ENCODE assay signal across 7 cellular contexts in genomic region chr17:59792458-59792823, GRCh38.
DNase-seq lines count a peak whose midpoint lies in the region; ATAC-seq, FAIRE-seq and TF ChIP-seq lines count a peak whose summit lies in the region.
"Not testable (repeated sequence)": the region's sequence is repeated elsewhere in the genome, so short reads cannot be mapped to it uniquely, and the experiment has no call there.

No MANE protein-coding gene starts in this region.

- not testable (repeated sequence) for H3K9me2 ChIP-seq in GM23338 (ENCODE audit: insufficient read depth)

- H3K36me3 ChIP-seq in GM23338 (ENCODE audit: insufficient read depth); HepG2 (replicated peaks in 1 of 2; ENCODE audit: control insufficient read depth in 1 of 2, insufficient read depth in 2 of 2, low read length in 2 of 2): not testable (repeated sequence)
- peaks cover 17% of the 10 kb centered on the region for H3K36me3 ChIP-seq in SJSA1
- peaks cover 14% of the 10 kb centered on the region for H3K36me3 ChIP-seq in K562 (ENCODE audit: control insufficient read depth, insufficient read depth, low read length)
- peaks cover 73% of the 10 kb centered on the region for H3K36me3 ChIP-seq in neutrophil

- H3K79me2 ChIP-seq in GM23338 (replicated peaks; ENCODE audit: insufficient read depth); K562 (ENCODE audit: control insufficient read depth, insufficient read depth, low read length); HepG2 (ENCODE audit: insufficient read depth, low read length): not testable (repeated sequence)

- H4K20me1 ChIP-seq in GM23338 (replicated peaks; ENCODE audit: insufficient read depth); K562 (replicated peaks; ENCODE audit: control insufficient read depth, insufficient read depth, low read length); HepG2 (ENCODE audit: insufficient read depth, low read length): not testable (repeated sequence)

- not testable (repeated sequence) for H3K9me1 ChIP-seq in K562 (ENCODE audit: control insufficient read depth, insufficient read depth, low read length)

- not testable (repeated sequence) for H3K4me1 ChIP-seq in GM23338 (ENCODE audit: insufficient read depth)
- H3K4me1 ChIP-seq in SJSA1 (replicated peaks) (peaks cover 24% of the 10 kb centered on the region), K562 (replicated peaks in 1 of 2; ENCODE audit: control insufficient read depth in 2 of 2, insufficient read depth in 2 of 2, low read length in 2 of 2) (peaks cover 19 to 20% of the 10 kb centered on the region in 2 experiments), HepG2 (ENCODE audit: insufficient read depth, low read length) (peaks cover 52% of the 10 kb centered on the region), neutrophil (ENCODE audit: control insufficient read depth in 1 of 2, insufficient read depth in 1 of 2, low read depth in 1 of 2, low read length in 1 of 2) (peaks cover 29 to 54% of the 10 kb centered on the region in 2 experiments)

- BruUV-seq in K562 (replicated peaks; lab: Mats Ljungman, UMichigan); HepG2 (replicated peaks; lab: Mats Ljungman, UMichigan): not testable (repeated sequence)

- H3K27ac Mint-ChIP-seq in GM23338: not testable (repeated sequence)
- peak overlapping the region; percentile 77 for H3K27ac Mint-ChIP-seq in activated T-helper 1 cell treated with anti-CD3 and anti-CD28 coated beads, Interleukin-12 subunit alpha, Interleukin-12 subunit beta, Interleukin-2, Interleukin-4 antibody, amounts not matched to agents 30 ng/mL and 10 ng/mL and 1 ng/mL, durations not matched to agents 14 hours and 24 hours and 36 hours
- peak overlapping the region; percentile 32 for H3K27ac Mint-ChIP-seq in stimulated activated naive CD8-positive, alpha-beta T cell treated with anti-CD3 and anti-CD28 coated beads, Interleukin-15, Interleukin-2, amounts not matched to agents 100 ng/mL and 50 ng/mL, for 24 hours

- not testable (repeated sequence) for H3K9me3 Mint-ChIP-seq in GM23338; activated T-helper 1 cell treated with anti-CD3 and anti-CD28 coated beads, Interleukin-12 subunit alpha, Interleukin-12 subunit beta, Interleukin-2, Interleukin-4 antibody, amounts not matched to agents 30 ng/mL and 10 ng/mL and 1 ng/mL, durations not matched to agents 14 hours and 24 hours and 36 hours; stimulated activated naive CD8-positive, alpha-beta T cell treated with anti-CD3 and anti-CD28 coated beads, Interleukin-15, Interleukin-2, amounts not matched to agents 100 ng/mL and 50 ng/mL, for 24 hours

- H3K27ac ChIP-seq in GM23338 (ENCODE audit: low read depth) (0 out of 2 replicates have a peak overlapping the region, but pooled peaks have one; percentile 21), SJSA1 (peak overlapping the region; percentile 76), K562 (ENCODE audit: extremely low read depth, low read depth, low read length) (peak overlapping the region; percentile 0; the same call in 1 of the 3 replicates), HepG2 (ENCODE audit: extremely low read length, insufficient read depth, low read length) (peak overlapping the region; percentile 49), neutrophil (peak overlapping the region; percentile 72)

- intact Hi-C loops in activated T-helper 1 cell treated with anti-CD3 and anti-CD28 coated beads, Interleukin-12 subunit alpha, Interleukin-12 subunit beta, Interleukin-2, Interleukin-4 antibody, amounts not matched to agents 30 ng/mL and 10 ng/mL and 1 ng/mL, durations not matched to agents 14 hours and 24 hours and 36 hours (cut with micrococcal nuclease); K562 (cut with micrococcal nuclease); HepG2 (cut with micrococcal nuclease; ENCODE audit: unreplicated experiment): not testable (repeated sequence)

- H3K27me3 ChIP-seq in GM23338 (ENCODE audit: insufficient read depth); SJSA1 (replicated peaks); K562 (ENCODE audit: control insufficient read depth in 2 of 2, insufficient read depth in 2 of 2, low read length in 2 of 2); HepG2 (ENCODE audit: control insufficient read depth in 1 of 2, insufficient read depth in 2 of 2, low read length in 2 of 2); neutrophil: not testable (repeated sequence)

- POLR2A ChIA-PET in K562 (lab: Yijun Ruan, JAX): not testable (repeated sequence)
- POLR2A ChIA-PET in HepG2 (lab: Yijun Ruan, JAX): interaction anchor here (1.0 to 1.2 kb wide), 3 partner anchors 38 to 54 kb away, joined by 3 to 4 read pairs (median 3); no protein-coding TSS in a partner anchor

- H3K9me3 ChIP-seq in SJSA1 (replicated peaks); K562 (replicated peaks; ENCODE audit: control insufficient read depth, insufficient read depth, low read depth, low read length); HepG2 (ENCODE audit: low read length); neutrophil: not testable (repeated sequence)

- H3K36me3 Mint-ChIP-seq in GM23338 (ENCODE audit: low read depth): not testable (repeated sequence)
- H3K36me3 Mint-ChIP-seq in activated T-helper 1 cell treated with anti-CD3 and anti-CD28 coated beads, Interleukin-12 subunit alpha, Interleukin-12 subunit beta, Interleukin-2, Interleukin-4 antibody, amounts not matched to agents 30 ng/mL and 10 ng/mL and 1 ng/mL, durations not matched to agents 14 hours and 24 hours and 36 hours (ENCODE audit: low read depth): peaks cover 19% of the 10 kb centered on the region
- peaks cover 39% of the 10 kb centered on the region for H3K36me3 Mint-ChIP-seq in stimulated activated naive CD8-positive, alpha-beta T cell treated with anti-CD3 and anti-CD28 coated beads, Interleukin-15, Interleukin-2, amounts not matched to agents 100 ng/mL and 50 ng/mL, for 24 hours (ENCODE audit: low read depth)

- WGBS in K562 (ENCODE audit: insufficient coverage, low coverage, missing lambda C conversion rate): 79% methylated on average over 10 of the region's 10 CpGs
- 99% methylated on average over 10 of the region's 10 CpGs for WGBS in HepG2 (ENCODE audit: low lambda C conversion rate)

- not testable (repeated sequence) for H3K4me1 Mint-ChIP-seq in GM23338
- H3K4me1 Mint-ChIP-seq in activated T-helper 1 cell treated with anti-CD3 and anti-CD28 coated beads, Interleukin-12 subunit alpha, Interleukin-12 subunit beta, Interleukin-2, Interleukin-4 antibody, amounts not matched to agents 30 ng/mL and 10 ng/mL and 1 ng/mL, durations not matched to agents 14 hours and 24 hours and 36 hours (ENCODE audit: low read depth): peaks cover 37% of the 10 kb centered on the region
- peaks cover 37% of the 10 kb centered on the region for H3K4me1 Mint-ChIP-seq in stimulated activated naive CD8-positive, alpha-beta T cell treated with anti-CD3 and anti-CD28 coated beads, Interleukin-15, Interleukin-2, amounts not matched to agents 100 ng/mL and 50 ng/mL, for 24 hours (ENCODE audit: low read depth)

- TF ChIP-seq EP300 in K562 (IDR thresholded peaks at IDR 0.05; ENCODE audit: low read length); HepG2 (IDR thresholded peaks at IDR 0.05; ENCODE audit: low read depth in 2 of 2, low read length in 2 of 2); HepG2 (CRISPR knock-in tag; IDR thresholded peaks at IDR 0.05; ENCODE audit: borderline replicate concordance): not testable (repeated sequence)

- CTCF ChIA-PET in K562 (lab: Yijun Ruan, JAX; ENCODE audit: low intra/inter-chr PET ratio); HepG2 (lab: Yijun Ruan, JAX; ENCODE audit: low intra/inter-chr PET ratio, low total read pairs): not testable (repeated sequence)

- FAIRE-seq in K562 (lab: Jason Lieb, UNC); HepG2 (lab: Jason Lieb, UNC): not testable (repeated sequence)

- not testable (repeated sequence) for DNase-seq in GM23338 (ENCODE audit: low spot score); SJSA1 (ENCODE audit: low read depth in 1 of 2, low spot score in 2 of 2); activated T-helper 1 cell treated with anti-CD3 and anti-CD28 coated beads, Interleukin-12 subunit alpha, Interleukin-12 subunit beta, Interleukin-2, Interleukin-4 antibody, amounts not matched to agents 30 ng/mL and 10 ng/mL and 1 ng/mL, durations not matched to agents 14 hours and 24 hours and 36 hours (ENCODE audit: low spot score); K562 (ENCODE audit: extremely low read depth in 1 of 4, low spot score in 3 of 4); HepG2 (ENCODE audit: low spot score)

- not testable (repeated sequence) for H3K9ac ChIP-seq in K562 (ENCODE audit: insufficient read depth in 1 of 2, low read depth in 2 of 2, low read length in 2 of 2); HepG2 (ENCODE audit: insufficient read depth, low read depth, low read length)

- TF ChIP-seq CTCF in GM23338 (conservative IDR thresholded peaks at IDR 0.05; ENCODE audit: low read depth in 2 of 2); K562 (IDR thresholded peaks at IDR 0.05 in 2 of 3, conservative IDR thresholded peaks at IDR 0.05 in 1 of 3; ENCODE audit: insufficient read depth in 2 of 3, low read depth in 1 of 3, low read length in 3 of 3); HepG2 (CRISPR knock-in tag; IDR thresholded peaks at IDR 0.05); neutrophil (IDR thresholded peaks at IDR 0.05): not testable (repeated sequence)

- not testable (repeated sequence) for H3K4me3 ChIP-seq in GM23338; SJSA1; K562; HepG2 (replicated peaks in 1 of 3; ENCODE audit: insufficient read depth in 1 of 3, low read depth in 2 of 3, low read length in 3 of 3); neutrophil (ENCODE audit: low read depth in 1 of 2, low read length in 1 of 2)

- H3K4me2 ChIP-seq in GM23338; K562 (ENCODE audit: insufficient read depth, low read length); HepG2 (ENCODE audit: low read depth, low read length): not testable (repeated sequence)

- H3K4me3 Mint-ChIP-seq in GM23338; activated T-helper 1 cell treated with anti-CD3 and anti-CD28 coated beads, Interleukin-12 subunit alpha, Interleukin-12 subunit beta, Interleukin-2, Interleukin-4 antibody, amounts not matched to agents 30 ng/mL and 10 ng/mL and 1 ng/mL, durations not matched to agents 14 hours and 24 hours and 36 hours; stimulated activated naive CD8-positive, alpha-beta T cell treated with anti-CD3 and anti-CD28 coated beads, Interleukin-15, Interleukin-2, amounts not matched to agents 100 ng/mL and 50 ng/mL, for 24 hours: not testable (repeated sequence)

- not testable (repeated sequence) for H3K27me3 Mint-ChIP-seq in GM23338 (ENCODE audit: insufficient read depth, low read depth, poor library complexity); activated T-helper 1 cell treated with anti-CD3 and anti-CD28 coated beads, Interleukin-12 subunit alpha, Interleukin-12 subunit beta, Interleukin-2, Interleukin-4 antibody, amounts not matched to agents 30 ng/mL and 10 ng/mL and 1 ng/mL, durations not matched to agents 14 hours and 24 hours and 36 hours (ENCODE audit: insufficient read depth); stimulated activated naive CD8-positive, alpha-beta T cell treated with anti-CD3 and anti-CD28 coated beads, Interleukin-15, Interleukin-2, amounts not matched to agents 100 ng/mL and 50 ng/mL, for 24 hours

- ATAC-seq in GM23338, K562, HepG2: not testable (repeated sequence)

- not testable (repeated sequence) for TF ChIP-seq RAD21 in K562 (CRISPR knock-in tag; conservative IDR thresholded peaks at IDR 0.05 in 1 of 2, IDR thresholded peaks at IDR 0.05 in 1 of 2); HepG2 (CRISPR knock-in tag; IDR thresholded peaks at IDR 0.05)

- not testable (repeated sequence) for H2AFZ ChIP-seq in GM23338; K562 (ENCODE audit: low read depth, low read length); HepG2 (ENCODE audit: low read length)

- TF ChIP-seq POLR2A in K562 (conservative IDR thresholded peaks at IDR 0.05); HepG2 (IDR thresholded peaks at IDR 0.05; ENCODE audit: insufficient read depth in 1 of 2, low read depth in 2 of 2, low read length in 2 of 2): not testable (repeated sequence)

- in situ Hi-C loops in K562 (cut with MboI): not testable (repeated sequence)
- in situ Hi-C loops in HepG2 (cut with HindIII; ENCODE audit: extremely low pct_ligation_motif_present, low pct_unique_long_range_greater_than_20kb): loop anchor here (5.0 kb wide), 1 partner anchor 35 kb away; no protein-coding TSS in a partner anchor

- not testable (repeated sequence) for H3F3A ChIP-seq in GM23338 (replicated peaks; ENCODE audit: low read depth)

Comparison
In these comparisons a context has a peak if more than half of its experiments do, and no peak if none do; other contexts are left out.
1. H3K27ac ChIP-seq: peak in every context shown above with its lines; median percentile 76 in SJSA1; 72 in neutrophil; 49 in HepG2; 21 in GM23338; 0 in K562.